In genomic region chr13:42420304-42420703, GRCh38 we compare ENCODE assay signal across 1 cellular context.
TF ChIP-seq lines count a peak whose summit lies in the region.

No MANE protein-coding gene starts in this region.

TF ChIP-seq in GM12878, 131 proteins besides CTCF, POLR2A, EP300 and RAD21 (continued from another document):
- TF ChIP-seq PBX3 (IDR thresholded peaks at IDR 0.05; ENCODE audit: insufficient replicate concordance, low read depth, low read length) (no peak), ETV6 (conservative IDR thresholded peaks at IDR 0.05 in 1 of 2, IDR thresholded peaks at IDR 0.05 in 1 of 2; ENCODE audit: borderline replicate concordance in 1 of 2, low read depth in 1 of 2) (0 out of 4 replicates have a peak, but pooled peaks of 1 of the 2 experiments have one; percentile 41), MTA2 (IDR thresholded peaks at IDR 0.05; ENCODE audit: low read depth) (peak; percentile 54; the same call in 1 of the 2 replicates), HDAC6 (IDR thresholded peaks at IDR 0.05; ENCODE audit: unreplicated experiment) (no peak), BMI1 (IDR thresholded peaks at IDR 0.05; ENCODE audit: borderline replicate concordance) (no peak), EZH2 (IDR thresholded peaks at IDR 0.05; ENCODE audit: borderline replicate concordance, control insufficient read depth, low read depth, low read length) (no peak), STAT1 (conservative IDR thresholded peaks at IDR 0.05) (no peak), SP1 (IDR thresholded peaks at IDR 0.05; ENCODE audit: low read depth, low read length) (no peak), NRF1 (conservative IDR thresholded peaks at IDR 0.05; ENCODE audit: low read depth, low read length) (no peak), MTA3 (IDR thresholded peaks at IDR 0.05; ENCODE audit: borderline replicate concordance, low read length) (no peak), RAD51 (IDR thresholded peaks at IDR 0.05) (no peak), MYC (IDR thresholded peaks at IDR 0.05; ENCODE audit: insufficient read depth, insufficient read length, insufficient replicate concordance, low read length, severe bottlenecking) (no peak), RELA (IDR thresholded peaks at IDR 0.05; ENCODE audit: borderline replicate concordance, partially characterized antibody) (no peak), SIX5 (IDR thresholded peaks at IDR 0.05; ENCODE audit: low read depth, low read length, severe bottlenecking) (no peak), NBN (IDR thresholded peaks at IDR 0.05) (0 out of 2 replicates have a peak, but pooled peaks have one; percentile 45), CHD2 (IDR thresholded peaks at IDR 0.05; ENCODE audit: borderline replicate concordance, low read depth, low read length) (no peak), ZBTB40 (IDR thresholded peaks at IDR 0.05; ENCODE audit: borderline replicate concordance) (no peak), NFYA (IDR thresholded peaks at IDR 0.05; ENCODE audit: borderline replicate concordance, low read depth, low read length) (no peak), NR2C2 (IDR thresholded peaks at IDR 0.05; ENCODE audit: borderline replicate concordance, control insufficient read depth, insufficient read length, low read depth) (no peak), POLR2AphosphoS5 (IDR thresholded peaks at IDR 0.05; ENCODE audit: low read length) (no peak), ZNF687 (IDR thresholded peaks at IDR 0.05) (no peak), SREBF1 (IDR thresholded peaks at IDR 0.05; ENCODE audit: low read length) (no peak), MEF2B (IDR thresholded peaks at IDR 0.05; ENCODE audit: partially characterized antibody, poor library complexity, severe bottlenecking) (no peak), STAT3 (IDR thresholded peaks at IDR 0.05; ENCODE audit: low read depth, low read length) (no peak), CBX5 (IDR thresholded peaks at IDR 0.05; ENCODE audit: low read depth) (peak; percentile 40; the same call in 1 of the 2 replicates), YY1 (IDR thresholded peaks at IDR 0.05; ENCODE audit: low read depth, low read length) (no peak), ASH2L (IDR thresholded peaks at IDR 0.05; ENCODE audit: borderline replicate concordance, low read depth) (no peak), KDM1A (IDR thresholded peaks at IDR 0.05; ENCODE audit: borderline replicate concordance) (no peak), CREB1 (IDR thresholded peaks at IDR 0.05; ENCODE audit: low read depth) (0 out of 2 replicates have a peak, but pooled peaks have one; percentile 43), HCFC1 (IDR thresholded peaks at IDR 0.05; ENCODE audit: low read length) (no peak), NFIC (IDR thresholded peaks at IDR 0.05; ENCODE audit: low read depth, low read length) (peak; percentile 81; the same call in 1 of the 2 replicates), TBL1XR1 (IDR thresholded peaks at IDR 0.05; ENCODE audit: low read depth, low read length) (no peak), IKZF1 (conservative IDR thresholded peaks at IDR 0.05) (peak; percentile 48), JUND (IDR thresholded peaks at IDR 0.05; ENCODE audit: low read depth, low read length) (no peak), SMAD1 (IDR thresholded peaks at IDR 0.05; ENCODE audit: low read depth, partially characterized antibody) (no peak), NR2C1 (IDR thresholded peaks at IDR 0.05) (no peak), ZNF217 (IDR thresholded peaks at IDR 0.05) (no peak), MXI1 (IDR thresholded peaks at IDR 0.05; ENCODE audit: low read depth, low read length) (no peak), BCL3 (IDR thresholded peaks at IDR 0.05; ENCODE audit: borderline replicate concordance, insufficient read depth, low read depth, low read length, poor library complexity, severe bottlenecking) (peak; percentile 39)
- TF ChIP-seq, protein P1, sequence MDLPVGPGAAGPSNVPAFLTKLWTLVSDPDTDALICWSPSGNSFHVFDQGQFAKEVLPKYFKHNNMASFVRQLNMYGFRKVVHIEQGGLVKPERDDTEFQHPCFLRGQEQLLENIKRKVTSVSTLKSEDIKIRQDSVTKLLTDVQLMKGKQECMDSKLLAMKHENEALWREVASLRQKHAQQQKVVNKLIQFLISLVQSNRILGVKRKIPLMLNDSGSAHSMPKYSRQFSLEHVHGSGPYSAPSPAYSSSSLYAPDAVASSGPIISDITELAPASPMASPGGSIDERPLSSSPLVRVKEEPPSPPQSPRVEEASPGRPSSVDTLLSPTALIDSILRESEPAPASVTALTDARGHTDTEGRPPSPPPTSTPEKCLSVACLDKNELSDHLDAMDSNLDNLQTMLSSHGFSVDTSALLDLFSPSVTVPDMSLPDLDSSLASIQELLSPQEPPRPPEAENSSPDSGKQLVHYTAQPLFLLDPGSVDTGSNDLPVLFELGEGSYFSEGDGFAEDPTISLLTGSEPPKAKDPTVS (IDR thresholded peaks at IDR 0.05; ENCODE audit: low read depth, low read length): no peak
- TF ChIP-seq, protein P2, sequence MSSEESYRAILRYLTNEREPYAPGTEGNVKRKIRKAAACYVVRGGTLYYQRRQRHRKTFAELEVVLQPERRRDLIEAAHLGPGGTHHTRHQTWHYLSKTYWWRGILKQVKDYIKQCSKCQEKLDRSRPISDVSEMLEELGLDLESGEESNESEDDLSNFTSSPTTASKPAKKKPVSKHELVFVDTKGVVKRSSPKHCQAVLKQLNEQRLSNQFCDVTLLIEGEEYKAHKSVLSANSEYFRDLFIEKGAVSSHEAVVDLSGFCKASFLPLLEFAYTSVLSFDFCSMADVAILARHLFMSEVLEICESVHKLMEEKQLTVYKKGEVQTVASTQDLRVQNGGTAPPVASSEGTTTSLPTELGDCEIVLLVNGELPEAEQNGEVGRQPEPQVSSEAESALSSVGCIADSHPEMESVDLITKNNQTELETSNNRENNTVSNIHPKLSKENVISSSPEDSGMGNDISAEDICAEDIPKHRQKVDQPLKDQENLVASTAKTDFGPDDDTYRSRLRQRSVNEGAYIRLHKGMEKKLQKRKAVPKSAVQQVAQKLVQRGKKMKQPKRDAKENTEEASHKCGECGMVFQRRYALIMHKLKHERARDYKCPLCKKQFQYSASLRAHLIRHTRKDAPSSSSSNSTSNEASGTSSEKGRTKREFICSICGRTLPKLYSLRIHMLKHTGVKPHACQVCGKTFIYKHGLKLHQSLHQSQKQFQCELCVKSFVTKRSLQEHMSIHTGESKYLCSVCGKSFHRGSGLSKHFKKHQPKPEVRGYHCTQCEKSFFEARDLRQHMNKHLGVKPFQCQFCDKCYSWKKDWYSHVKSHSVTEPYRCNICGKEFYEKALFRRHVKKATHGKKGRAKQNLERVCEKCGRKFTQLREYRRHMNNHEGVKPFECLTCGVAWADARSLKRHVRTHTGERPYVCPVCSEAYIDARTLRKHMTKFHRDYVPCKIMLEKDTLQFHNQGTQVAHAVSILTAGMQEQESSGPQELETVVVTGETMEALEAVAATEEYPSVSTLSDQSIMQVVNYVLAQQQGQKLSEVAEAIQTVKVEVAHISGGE (CRISPR knock-in tag; IDR thresholded peaks at IDR 0.05): no peak
- TF ChIP-seq, protein P3, sequence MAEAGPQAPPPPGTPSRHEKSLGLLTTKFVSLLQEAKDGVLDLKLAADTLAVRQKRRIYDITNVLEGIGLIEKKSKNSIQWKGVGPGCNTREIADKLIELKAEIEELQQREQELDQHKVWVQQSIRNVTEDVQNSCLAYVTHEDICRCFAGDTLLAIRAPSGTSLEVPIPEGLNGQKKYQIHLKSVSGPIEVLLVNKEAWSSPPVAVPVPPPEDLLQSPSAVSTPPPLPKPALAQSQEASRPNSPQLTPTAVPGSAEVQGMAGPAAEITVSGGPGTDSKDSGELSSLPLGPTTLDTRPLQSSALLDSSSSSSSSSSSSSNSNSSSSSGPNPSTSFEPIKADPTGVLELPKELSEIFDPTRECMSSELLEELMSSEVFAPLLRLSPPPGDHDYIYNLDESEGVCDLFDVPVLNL (IDR thresholded peaks at IDR 0.05; ENCODE audit: low read depth, low read length): no peak
